ENCODE assay signal across 25 cellular contexts in the genomic region with DNA sequence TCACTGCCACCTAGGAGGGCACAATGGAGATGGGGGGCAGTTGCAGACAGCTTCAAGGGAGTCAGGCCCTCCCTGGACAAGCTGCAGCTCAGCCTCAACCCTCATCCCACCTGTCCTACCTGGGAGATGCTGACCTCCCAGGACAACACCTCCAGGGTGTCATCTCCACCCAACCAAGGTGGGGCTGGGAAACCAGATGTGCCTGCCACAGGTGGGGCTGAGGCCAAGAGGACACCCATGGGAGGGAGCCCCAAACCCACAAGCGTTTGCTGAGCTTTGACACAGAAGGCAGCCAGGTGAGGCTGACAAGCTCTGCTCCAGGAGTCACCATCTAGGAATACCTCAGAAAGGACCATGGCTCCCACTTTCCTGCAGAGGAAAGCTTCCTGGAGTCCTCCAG.
"Had no signal": no experiment of that assay in that cellular context is flagged by ENCODE, and none has a peak within 500 bp of the region (broad histone marks: within the 10 kb centered on the region; RNA-seq: fewer than 3 reads in every experiment).

No MANE protein-coding gene starts in this region.

- H3K4me2 ChIP-seq: SK-N-SH had no signal

- ATAC-seq: activated CD8-positive, alpha-beta T cell treated with anti-CD3 and anti-CD28 coated beads, Interleukin-2, amount 10 ng/mL, durations not matched to agents 7 days and 5 days had no signal

- H3K27ac Mint-ChIP-seq: activated CD8-positive, alpha-beta T cell treated with anti-CD3 and anti-CD28 coated beads, Interleukin-2, amount 10 ng/mL, durations not matched to agents 7 days and 5 days; activated naive CD4-positive, alpha-beta T cell treated with anti-CD3 and anti-CD28 coated beads, Interleukin-2, amount 10 ng/mL, durations not matched to agents 7 days and 5 days; activated naive CD8-positive, alpha-beta T cell treated with anti-CD3 and anti-CD28 coated beads for 36 hours; activated T-helper 1 cell treated with anti-CD3 and anti-CD28 coated beads, Interleukin-12 subunit alpha, Interleukin-12 subunit beta, Interleukin-2, Interleukin-4 antibody, amounts not matched to agents 30 ng/mL and 10 ng/mL and 1 ng/mL, durations not matched to agents 14 hours and 24 hours and 36 hours had no signal

- H3K9me3 ChIP-seq: Peyer's patch, SJCRH30, SK-N-SH had no signal

- H3K9me2 ChIP-seq: SK-N-SH had no signal

- H3K27ac ChIP-seq: brain microvascular endothelial cell, Peyer's patch, RWPE1, SJCRH30, VCaP had no signal

- H3K4me3 ChIP-seq: cardiac muscle cell, Peyer's patch, SJCRH30 had no signal

- H3K4me3 Mint-ChIP-seq: activated CD8-positive, alpha-beta T cell treated with anti-CD3 and anti-CD28 coated beads, Interleukin-2, amount 10 ng/mL, durations not matched to agents 7 days and 5 days; activated naive CD4-positive, alpha-beta T cell treated with anti-CD3 and anti-CD28 coated beads, Interleukin-2, amount 10 ng/mL, durations not matched to agents 7 days and 5 days; activated naive CD8-positive, alpha-beta T cell treated with anti-CD3 and anti-CD28 coated beads for 36 hours; activated T-helper 1 cell treated with anti-CD3 and anti-CD28 coated beads, Interleukin-12 subunit alpha, Interleukin-12 subunit beta, Interleukin-2, Interleukin-4 antibody, amounts not matched to agents 30 ng/mL and 10 ng/mL and 1 ng/mL, durations not matched to agents 14 hours and 24 hours and 36 hours had no signal

- H3K36me3 ChIP-seq: brain microvascular endothelial cell, cardiac muscle cell, Peyer's patch, SJCRH30 had no signal

- DNase-seq: activated CD4-positive, alpha-beta T cell treated with anti-CD3 and anti-CD28 coated beads for 4 hours; activated CD4-positive, CD25-positive, alpha-beta regulatory T cell; activated CD8-positive, alpha-beta memory T cell treated with anti-CD3 and anti-CD28 coated beads, Interleukin-2, amount 50 U/mL, for 48 hours; activated CD8-positive, alpha-beta T cell treated with anti-CD3 and anti-CD28 coated beads, Interleukin-2, amount 10 ng/mL, durations not matched to agents 7 days and 5 days; activated gamma-delta T cell treated with Interleukin-2 at 50 U/mL for 16 hours; activated naive CD4-positive, alpha-beta T cell treated with anti-CD3 and anti-CD28 coated beads, Interleukin-2, amount 10 ng/mL, durations not matched to agents 7 days and 5 days; activated naive CD8-positive, alpha-beta T cell treated with anti-CD3 and anti-CD28 coated beads for 36 hours; activated T-cell treated with anti-CD3 and anti-CD28 coated beads, Interleukin-2, amount 50 U/mL, for 1 hour; brain microvascular endothelial cell; Karpas-422; NCI-H1105 treated with DMSO at 0.1 percent for 48 hours; NCI-H1436 treated with DMSO at 0.1 percent for 48 hours; NCI-H187; NCI-H2081; NCI-H446; NCI-H524; Peyer's patch; Right ventricle myocardium superior; SK-N-SH; T-helper 1 cell had no signal

- H3K27me3 ChIP-seq: brain microvascular endothelial cell, cardiac muscle cell, Peyer's patch, SJCRH30 had no signal

- H3K27me3 Mint-ChIP-seq: activated naive CD8-positive, alpha-beta T cell treated with anti-CD3 and anti-CD28 coated beads for 36 hours had no signal

- H3K9me3 Mint-ChIP-seq: activated naive CD4-positive, alpha-beta T cell treated with anti-CD3 and anti-CD28 coated beads, Interleukin-2, amount 10 ng/mL, durations not matched to agents 7 days and 5 days; activated naive CD8-positive, alpha-beta T cell treated with anti-CD3 and anti-CD28 coated beads for 36 hours; activated T-helper 1 cell treated with anti-CD3 and anti-CD28 coated beads, Interleukin-12 subunit alpha, Interleukin-12 subunit beta, Interleukin-2, Interleukin-4 antibody, amounts not matched to agents 30 ng/mL and 10 ng/mL and 1 ng/mL, durations not matched to agents 14 hours and 24 hours and 36 hours had no signal

- H3K36me3 Mint-ChIP-seq: activated naive CD4-positive, alpha-beta T cell treated with anti-CD3 and anti-CD28 coated beads, Interleukin-2, amount 10 ng/mL, durations not matched to agents 7 days and 5 days; activated naive CD8-positive, alpha-beta T cell treated with anti-CD3 and anti-CD28 coated beads for 36 hours had no signal

- H3K9ac ChIP-seq: SK-N-SH had no signal
